In the genomic region with DNA sequence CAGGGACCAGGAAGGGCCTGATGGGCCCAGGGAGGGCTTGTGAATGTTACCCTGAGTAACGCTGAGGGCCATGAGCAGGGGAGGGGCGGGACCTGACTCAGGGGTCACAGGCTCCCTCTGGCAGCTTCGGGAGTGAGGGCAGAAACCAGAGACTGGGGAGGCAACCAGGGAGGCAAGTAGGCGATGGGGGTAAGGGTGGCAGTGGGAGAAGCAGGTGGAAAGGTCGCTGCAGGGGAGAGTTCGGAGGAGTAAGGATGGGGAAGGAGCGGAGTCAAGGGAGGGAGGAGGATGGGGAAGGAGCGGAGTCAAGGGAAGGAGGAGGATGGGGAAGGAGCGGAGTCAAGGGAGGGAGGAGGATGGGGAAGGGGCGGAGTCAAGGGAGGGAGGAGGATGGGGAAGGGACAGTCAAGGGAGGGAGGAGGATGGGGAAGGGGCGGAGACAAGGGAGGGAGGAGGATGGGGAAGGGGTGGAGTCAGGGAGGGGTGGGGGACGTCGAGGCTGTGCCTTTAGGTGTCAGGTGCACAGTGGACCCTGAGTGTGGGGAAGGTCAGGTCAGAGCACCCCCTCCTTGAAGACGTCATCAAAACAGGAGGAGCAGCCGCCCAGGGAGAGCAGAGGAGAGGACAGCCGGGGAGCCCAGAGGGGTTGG, we compare ENCODE assay signal across 9 cellular contexts. TPM values are rescaled to one million over a fixed set of nuclear protein-coding genes. Genes with fewer than 3 reads are reported as not detected.
DNase-seq lines count a peak whose midpoint lies in the region; ATAC-seq and TF ChIP-seq lines count a peak whose summit lies in the region.
"Had no signal": no experiment of that assay in that cellular context is flagged by ENCODE, and none has a peak within 500 bp of the region (broad histone marks: within the 10 kb centered on the region; RNA-seq: fewer than 3 reads in every experiment).

No MANE protein-coding gene starts in this region.

- peak overlapping the region in 1 of 2 experiments; percentile 1 for H3K18ac ChIP-seq in mesenchymal stem cell (ENCODE audit: low read depth in 1 of 2, low read length in 2 of 2)

- 11% methylated on average over 16 of the region's 16 CpGs for WGBS in mesenchymal stem cell

- H3K27me3 ChIP-seq in BJ (ENCODE audit: control insufficient read depth, insufficient read depth, low read length), result no peaks in the 10 kb centered on the region
- H3K27me3 ChIP-seq in mesenchymal stem cell (ENCODE audit: control insufficient read depth in 1 of 2, insufficient read depth in 1 of 2, low read length in 2 of 2), result peaks cover 3 to 26% of the 10 kb centered on the region in 2 experiments

- H2AK5ac ChIP-seq in mesenchymal stem cell (ENCODE audit: low read length, severe bottlenecking), result no peak overlapping the region

- TF ChIP-seq POLR2A in NB4 (IDR thresholded peaks at IDR 0.05; ENCODE audit: extremely low read depth, insufficient read length), result no peak

- H3K9me3 ChIP-seq in mesenchymal stem cell (ENCODE audit: control insufficient read depth, low read length), result no peaks in the 10 kb centered on the region

- H3K36me3 ChIP-seq in BJ (ENCODE audit: control insufficient read depth, insufficient read depth, low read length) (no peaks in the 10 kb centered on the region), mesenchymal stem cell (ENCODE audit: control insufficient read depth in 1 of 2, insufficient read depth in 2 of 2, low read depth in 1 of 2, low read length in 2 of 2) (no peaks in the 10 kb centered on the region)

- no peak overlapping the region for H2BK15ac ChIP-seq in mesenchymal stem cell (ENCODE audit: low read depth, poor library complexity, severe bottlenecking)

- H3K4me1 ChIP-seq in mesenchymal stem cell (ENCODE audit: control insufficient read depth, insufficient read depth, low read depth, low read length), result peaks cover 10% of the 10 kb centered on the region

- DNase-seq in BJ (ENCODE audit: low read depth), result no peak
- DNase-seq in NB4 (ENCODE audit: low read depth), result peak; percentile 40
- no peak for DNase-seq in coronary artery (ENCODE audit: low spot score)
- peak; percentile 63 for DNase-seq in mesenchymal stem cell
- DNase-seq in KG1 (lab: John Stamatoyannopoulos, UW), result no peak
- no peak for DNase-seq in mesenteric fat pad (ENCODE audit: low spot score)

- H4K91ac ChIP-seq in mesenchymal stem cell (ENCODE audit: low read length), result no peak overlapping the region

- H3K27ac ChIP-seq in coronary artery, result no peak overlapping the region
- no peak overlapping the region for H3K27ac ChIP-seq in mesenchymal stem cell (ENCODE audit: low read length, poor library complexity, severe bottlenecking)

- H3K4me2 ChIP-seq in mesenchymal stem cell (ENCODE audit: low read length, poor library complexity, severe bottlenecking), result no peak overlapping the region

- no peak overlapping the region for H3K14ac ChIP-seq in mesenchymal stem cell (ENCODE audit: low read length in 2 of 2)

- CTCF ChIA-PET in BJ (lab: Yijun Ruan, JAX), result interaction anchor here (1.3 kb wide), 1 partner anchor 16 kb away, joined by 3 read pairs; no protein-coding TSS in a partner anchor

- H3K4ac ChIP-seq in mesenchymal stem cell (ENCODE audit: low read depth in 1 of 2, low read length in 2 of 2), result no peak overlapping the region

- H3K79me1 ChIP-seq in mesenchymal stem cell (replicated peaks; ENCODE audit: low read length, poor library complexity, severe bottlenecking), result no peaks in the 10 kb centered on the region

- H3K9ac ChIP-seq in mesenchymal stem cell (ENCODE audit: low read length), result peak overlapping the region; percentile 40

- ATAC-seq in GM18873 (IDR thresholded peaks at IDR 0.05; ENCODE audit: low FRiP score, unreplicated experiment) (no peak), GM21737 (IDR thresholded peaks at IDR 0.05; ENCODE audit: unreplicated experiment) (no peak)

- H2BK120ac ChIP-seq in mesenchymal stem cell (ENCODE audit: low read depth, low read length), result no peak overlapping the region

- no peak overlapping the region for H2BK5ac ChIP-seq in mesenchymal stem cell (ENCODE audit: low read depth, low read length, poor library complexity, severe bottlenecking)

- POLR2A ChIA-PET in BJ (lab: Charles Lee), result interaction anchor here (0.6 kb wide), 1 partner anchor 174 kb away, joined by 5 read pairs; no protein-coding TSS in a partner anchor

- TF ChIP-seq CTCF in BJ (IDR thresholded peaks at IDR 0.05; ENCODE audit: insufficient read depth, low read depth, low read length) (no peak), NB4 (IDR thresholded peaks at IDR 0.05; ENCODE audit: low read depth, low read length) (no peak), coronary artery (IDR thresholded peaks at IDR 0.05) (no peak)

- H3K23ac ChIP-seq in mesenchymal stem cell (ENCODE audit: low read length in 2 of 2), result no peak overlapping the region

- no peak overlapping the region for H4K8ac ChIP-seq in mesenchymal stem cell (ENCODE audit: low read length)

- H2AFZ ChIP-seq in mesenchymal stem cell (ENCODE audit: low read depth, low read length), result peak overlapping the region; percentile 3

- H3K4me3 ChIP-seq in BJ (ENCODE audit: low read depth, low read length), result peak overlapping the region; percentile 35
- no peak overlapping the region for H3K4me3 ChIP-seq in NB4 (ENCODE audit: low read depth, low read length)
- H3K4me3 ChIP-seq in coronary artery, result peak overlapping the region; percentile 38
- H3K4me3 ChIP-seq in mesenchymal stem cell (ENCODE audit: insufficient read depth in 1 of 2, low read depth in 1 of 2, low read length in 2 of 2), result peak overlapping the region in 1 of 2 experiments; percentile 70

- no peak overlapping the region for H2BK12ac ChIP-seq in mesenchymal stem cell (ENCODE audit: low read length in 2 of 2)

RNA-seq across cellular contexts. Expression of a gene that starts 15.5 kb away (rescaled TPM):
- polyA plus RNA-seq in BJ (2011; rRNA removed), result not detected in 2 replicates
- polyA minus RNA-seq in BJ (2011; rRNA and poly(A)+ RNA removed), result not detected in 2 replicates
- not detected for polyA plus RNA-seq in mesenchymal stem cell (2013, experiment 1 of 2)
- polyA plus RNA-seq in mesenchymal stem cell (2013, experiment 2 of 2), result not detected
- total RNA-seq in mesenteric fat pad, result 0.32 TPM
- total RNA-seq: activated CD8-positive, alpha-beta memory T cell treated with anti-CD3 and anti-CD28 coated beads for 36 hours had no signal

RNA-seq across cellular contexts. Expression of a gene that starts 28.1 kb away (rescaled TPM):
- 0.47 and 0.48 TPM in 2 replicates for polyA plus RNA-seq in BJ (2011; rRNA removed)
- 0.33 and 0.98 TPM in 2 replicates for polyA minus RNA-seq in BJ (2011; rRNA and poly(A)+ RNA removed)
- polyA plus RNA-seq in mesenchymal stem cell (2013, experiment 1 of 2), result 2.2 TPM
- 1.9 TPM for polyA plus RNA-seq in mesenchymal stem cell (2013, experiment 2 of 2)
- 2.6 TPM for total RNA-seq in mesenteric fat pad

RNA-seq across cellular contexts. Expression of a gene that starts 41.9 kb away (rescaled TPM):
- 0.18 TPM in 1 of 2 replicates, not detected in the other for polyA plus RNA-seq in BJ (2011; rRNA removed)
- not detected in 2 replicates for polyA minus RNA-seq in BJ (2011; rRNA and poly(A)+ RNA removed)
- 0.15 TPM for polyA plus RNA-seq in mesenchymal stem cell (2013, experiment 1 of 2)
- 0.33 TPM for polyA plus RNA-seq in mesenchymal stem cell (2013, experiment 2 of 2)
- 0.61 TPM for total RNA-seq in mesenteric fat pad

Comparison
In these comparisons a context has a peak if more than half of its experiments do, and no peak if none do; other contexts are left out.
1. DNase-seq: peak in NB4 (single experiment) and mesenchymal stem cell (single experiment); none in BJ (single experiment), coronary artery (single experiment), KG1 (single experiment) and mesenteric fat pad (single experiment).